In the genomic region with DNA sequence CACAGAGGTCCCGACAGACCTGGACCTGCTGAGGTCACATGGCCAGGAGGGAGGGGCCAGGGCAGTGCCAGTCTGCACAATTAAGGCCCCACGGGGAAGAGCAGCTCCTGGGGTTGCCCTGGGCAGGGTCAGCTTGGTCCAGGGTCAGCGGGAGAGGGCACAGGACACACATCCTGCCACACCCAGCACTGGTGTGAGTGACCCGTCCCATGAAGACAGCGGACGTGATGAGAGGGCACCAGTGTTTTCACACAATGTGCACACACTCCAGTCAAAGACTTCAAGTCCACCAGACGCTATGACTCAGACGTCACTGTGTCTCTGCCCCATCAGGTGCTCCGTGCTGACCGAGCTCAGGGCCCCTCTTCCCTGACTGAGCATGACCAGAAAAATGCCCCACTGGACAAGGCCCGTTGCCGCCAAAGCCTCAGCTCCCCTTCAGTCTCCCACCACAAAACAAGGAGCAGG, we compare ENCODE assay signal across 8 cellular contexts. TPM values are rescaled to one million over a fixed set of nuclear protein-coding genes. Genes with fewer than 3 reads are reported as not detected.
DNase-seq lines count a peak whose midpoint lies in the region; ATAC-seq, FAIRE-seq and TF ChIP-seq lines count a peak whose summit lies in the region.

No MANE protein-coding gene starts in this region.

- H3K4me1 Mint-ChIP-seq in activated naive CD4-positive, alpha-beta T cell treated with anti-CD3 and anti-CD28 coated beads for 36 hours (ENCODE audit: low read depth): peaks cover 45% of the 10 kb centered on the region
- H3K4me1 Mint-ChIP-seq in astrocyte (ENCODE audit: low read depth, unreplicated experiment): peaks cover 22% of the 10 kb centered on the region

- intact Hi-C loops in activated naive CD4-positive, alpha-beta T cell treated with anti-CD3 and anti-CD28 coated beads for 36 hours (cut with micrococcal nuclease): no loop called here
- intact Hi-C loops in left lung (cut with DNase I): no loop called here
- intact Hi-C loops in transverse colon (cut with DNase I; ENCODE audit: low total_unique reads): no loop called here

- peak; percentile 8 for TF ChIP-seq EP300 in transverse colon (IDR thresholded peaks at IDR 0.05; ENCODE audit: low read depth)

- H3K4me3 Mint-ChIP-seq in activated naive CD4-positive, alpha-beta T cell treated with anti-CD3 and anti-CD28 coated beads for 36 hours: no peak overlapping the region
- H3K4me3 Mint-ChIP-seq in astrocyte (ENCODE audit: unreplicated experiment): peak overlapping the region; percentile 75

- no peaks in the 10 kb centered on the region for H3K27me3 Mint-ChIP-seq in activated naive CD4-positive, alpha-beta T cell treated with anti-CD3 and anti-CD28 coated beads for 36 hours (ENCODE audit: low read depth)
- H3K27me3 Mint-ChIP-seq in astrocyte (ENCODE audit: low read depth, unreplicated experiment): no peaks in the 10 kb centered on the region

- in situ Hi-C loops in transverse colon (cut with MboI; ENCODE audit: low pct_ligation_motif_present in 1 of 4, low pct_unique_long_range_greater_than_20kb in 1 of 4, low sequenced_read_pairs in 3 of 4): no loop called here

- no peak for TF ChIP-seq CTCF in astrocyte (IDR thresholded peaks at IDR 0.05; ENCODE audit: insufficient read depth, low read depth, low read length)
- no peak for TF ChIP-seq CTCF in left lung (IDR thresholded peaks at IDR 0.05)
- TF ChIP-seq CTCF in transverse colon (IDR thresholded peaks at IDR 0.05): no peak

- peak overlapping the region; percentile 81 to 100 for H3K27ac Mint-ChIP-seq in activated naive CD4-positive, alpha-beta T cell treated with anti-CD3 and anti-CD28 coated beads, Interleukin-2, amount 50 U/mL, for 72 hours
- H3K27ac Mint-ChIP-seq in activated naive CD4-positive, alpha-beta T cell treated with anti-CD3 and anti-CD28 coated beads for 36 hours: no peak overlapping the region
- H3K27ac Mint-ChIP-seq in astrocyte (ENCODE audit: unreplicated experiment): peak overlapping the region; percentile 78

- H3K4me3 ChIP-seq in astrocyte (ENCODE audit: insufficient read depth, low read depth, low read length) (peak overlapping the region; percentile 15), left lung (no peak overlapping the region), transverse colon (no peak overlapping the region)

- H3K36me3 Mint-ChIP-seq in activated naive CD4-positive, alpha-beta T cell treated with anti-CD3 and anti-CD28 coated beads, Interleukin-2, amount 50 U/mL, for 72 hours: peaks cover 5 to 7% of the 10 kb centered on the region in 2 donors
- H3K36me3 Mint-ChIP-seq in activated naive CD4-positive, alpha-beta T cell treated with anti-CD3 and anti-CD28 coated beads for 36 hours (ENCODE audit: low read depth): peaks cover 3% of the 10 kb centered on the region
- no peaks in the 10 kb centered on the region for H3K36me3 Mint-ChIP-seq in astrocyte (ENCODE audit: low read depth, unreplicated experiment)

- no peak for DNase-seq in activated naive CD4-positive, alpha-beta T cell treated with anti-CD3 and anti-CD28 coated beads, Interleukin-2, amount 50 U/mL, for 72 hours (ENCODE audit: low spot score in 2 of 2)
- DNase-seq in activated naive CD4-positive, alpha-beta T cell treated with anti-CD3 and anti-CD28 coated beads for 36 hours: no peak
- DNase-seq in astrocyte (ENCODE audit: low read depth) (peak; percentile 76), left lung (peak in 1 of 2 donors; percentile 65), transverse colon (peak; percentile 60), NCI-H82 treated with DMSO at 0.1 percent for 48 hours (lab: John Stamatoyannopoulos, UW; ENCODE audit: unreplicated experiment) (no peak)

- no peaks in the 10 kb centered on the region for H3K9me3 Mint-ChIP-seq in activated naive CD4-positive, alpha-beta T cell treated with anti-CD3 and anti-CD28 coated beads, Interleukin-2, amount 50 U/mL, for 72 hours
- H3K9me3 Mint-ChIP-seq in activated naive CD4-positive, alpha-beta T cell treated with anti-CD3 and anti-CD28 coated beads for 36 hours: no peaks in the 10 kb centered on the region
- H3K9me3 Mint-ChIP-seq in astrocyte (ENCODE audit: unreplicated experiment): no peaks in the 10 kb centered on the region

- ATAC-seq in activated naive CD4-positive, alpha-beta T cell treated with anti-CD3 and anti-CD28 coated beads, Interleukin-2, amount 50 U/mL, for 72 hours: no peak
- ATAC-seq in left lung (peak; percentile 1), GM19467 (IDR thresholded peaks at IDR 0.05; ENCODE audit: unreplicated experiment) (no peak), HG03432 (IDR thresholded peaks at IDR 0.05; ENCODE audit: unreplicated experiment) (no peak)

- CTCF ChIA-PET in activated naive CD4-positive, alpha-beta T cell treated with anti-CD3 and anti-CD28 coated beads for 36 hours (lab: Charles Lee): no interaction called here

- WGBS in transverse colon (ENCODE audit: low coverage in 1 of 2), 2 donors: 52% methylated on average over 12 of the region's 12 CpGs; no CpG with 5 or more reads in 1 of the 2 donors

- peaks cover 78% of the 10 kb centered on the region for H4K20me1 ChIP-seq in astrocyte (ENCODE audit: insufficient read depth, low read length)

- H3K27ac ChIP-seq in astrocyte (ENCODE audit: low read depth, low read length) (peak overlapping the region; percentile 48), left lung (peak overlapping the region; percentile 35 to 51), transverse colon (peak overlapping the region; percentile 37 to 70 (median 60))

- no peak for TF ChIP-seq POLR2A in transverse colon (IDR thresholded peaks at IDR 0.05)

- H3K4me1 ChIP-seq in astrocyte (ENCODE audit: insufficient read depth, low read length): peaks cover 34% of the 10 kb centered on the region
- H3K4me1 ChIP-seq in left lung: peaks cover 43 to 55% of the 10 kb centered on the region in 2 donors
- peaks cover 40 to 52% (median 46%) of the 10 kb centered on the region in 4 donors for H3K4me1 ChIP-seq in transverse colon

- no peaks in the 10 kb centered on the region for H3K27me3 ChIP-seq in astrocyte (ENCODE audit: insufficient read depth, low read length)
- H3K27me3 ChIP-seq in left lung: no peaks in the 10 kb centered on the region
- no peaks in the 10 kb centered on the region for H3K27me3 ChIP-seq in transverse colon

- H3K36me3 ChIP-seq in astrocyte (ENCODE audit: insufficient read depth, low read length): no peaks in the 10 kb centered on the region
- H3K36me3 ChIP-seq in left lung: peaks cover 0 to 50% of the 10 kb centered on the region in 2 donors
- peaks cover 0 to 15% (median 7%) of the 10 kb centered on the region in 4 donors for H3K36me3 ChIP-seq in transverse colon

- no peak overlapping the region for H2AFZ ChIP-seq in astrocyte (ENCODE audit: low read depth, low read length)

- H3K9ac ChIP-seq in astrocyte (ENCODE audit: low read length): peak overlapping the region; percentile 51

- peaks cover 82% of the 10 kb centered on the region for H3K79me2 ChIP-seq in astrocyte (ENCODE audit: insufficient read depth, low read length)

- peak overlapping the region; percentile 70 for H3K4me2 ChIP-seq in astrocyte (ENCODE audit: low read length)

- FAIRE-seq in astrocyte (lab: Jason Lieb, UNC): no peak

- H3K9me3 ChIP-seq in astrocyte (ENCODE audit: insufficient read depth, low read depth, low read length): no peaks in the 10 kb centered on the region
- H3K9me3 ChIP-seq in left lung: no peaks in the 10 kb centered on the region
- H3K9me3 ChIP-seq in transverse colon: no peaks in the 10 kb centered on the region

RNA-seq across cellular contexts. Expression of a gene that starts 4.2 kb away (rescaled TPM):
- total RNA-seq in activated naive CD4-positive, alpha-beta T cell treated with anti-CD3 and anti-CD28 coated beads, Interleukin-2, amount 50 U/mL, for 72 hours: 100 to 1,000 TPM; 104 to 156 TPM
- total RNA-seq in activated naive CD4-positive, alpha-beta T cell treated with anti-CD3 and anti-CD28 coated beads for 36 hours: 100 to 1,000 TPM; 105 to 109 TPM
- 155 and 173 TPM in 2 replicates for total RNA-seq in astrocyte
- 100 to 1,000 TPM; 135 to 154 TPM for total RNA-seq in left lung
- 100 to 1,000 TPM; 226 to 676 (median 303) TPM for total RNA-seq in transverse colon

RNA-seq across cellular contexts. Expression of a gene that starts 4.6 kb away (rescaled TPM):
- not detected for total RNA-seq in activated naive CD4-positive, alpha-beta T cell treated with anti-CD3 and anti-CD28 coated beads, Interleukin-2, amount 50 U/mL, for 72 hours
- not detected for total RNA-seq in activated naive CD4-positive, alpha-beta T cell treated with anti-CD3 and anti-CD28 coated beads for 36 hours
- total RNA-seq in astrocyte (not detected in 2 replicates), left lung (not detected), transverse colon (not detected)

RNA-seq across cellular contexts. Expression of a gene that starts 9.7 kb away (rescaled TPM):
- 100 to 1,000 TPM; 187 to 254 TPM for total RNA-seq in activated naive CD4-positive, alpha-beta T cell treated with anti-CD3 and anti-CD28 coated beads, Interleukin-2, amount 50 U/mL, for 72 hours
- total RNA-seq in activated naive CD4-positive, alpha-beta T cell treated with anti-CD3 and anti-CD28 coated beads for 36 hours: 100 to 1,000 TPM; 104 TPM
- total RNA-seq in astrocyte: 781 and 819 TPM in 2 replicates
- total RNA-seq in left lung: 100 to 1,000 TPM; 250 to 259 TPM
- 10 to 100 TPM; 39.2 to 57.6 (median 48.2) TPM for total RNA-seq in transverse colon

RNA-seq across cellular contexts. Expression of a gene that starts 16.5 kb away (rescaled TPM):
- under 1 TPM; 0.07 to 0.19 TPM for total RNA-seq in activated naive CD4-positive, alpha-beta T cell treated with anti-CD3 and anti-CD28 coated beads, Interleukin-2, amount 50 U/mL, for 72 hours
- total RNA-seq in activated naive CD4-positive, alpha-beta T cell treated with anti-CD3 and anti-CD28 coated beads for 36 hours: under 1 TPM in 1 of 2 experiments, not detected in 1; 0.10 TPM
- 2.5 and 2.7 TPM in 2 replicates for total RNA-seq in astrocyte
- 1 to 10 TPM in 1 of 2 donors, not detected in 1; 2.7 TPM for total RNA-seq in left lung
- 1 to 10 TPM in 1 of 4 donors, not detected in 3; 1.6 TPM for total RNA-seq in transverse colon

RNA-seq across cellular contexts. Expression of a gene that starts 23.2 kb away (rescaled TPM):
- total RNA-seq in activated naive CD4-positive, alpha-beta T cell treated with anti-CD3 and anti-CD28 coated beads, Interleukin-2, amount 50 U/mL, for 72 hours: 100 to 1,000 TPM in 1 of 2 donors, 10 to 100 TPM in 1; 17.8 to 105 TPM
- 10 to 100 TPM; 24.4 to 30.1 TPM for total RNA-seq in activated naive CD4-positive, alpha-beta T cell treated with anti-CD3 and anti-CD28 coated beads for 36 hours
- 14.3 and 18.4 TPM in 2 replicates for total RNA-seq in astrocyte
- total RNA-seq in left lung: 10 to 100 TPM; 49.6 to 52.2 TPM
- total RNA-seq in transverse colon: 100 to 1,000 TPM in 1 of 4 donors, 10 to 100 TPM in 3; 47.1 to 128 (median 82.0) TPM

Comparison
In these comparisons a context has a peak if more than half of its experiments do, and no peak if none do; other contexts are left out.
1. DNase-seq: peak in astrocyte (single experiment) and transverse colon (single experiment); none in activated naive CD4-positive, alpha-beta T cell treated with anti-CD3 and anti-CD28 coated beads, Interleukin-2, amount 50 U/mL, for 72 hours (0 of 2), activated naive CD4-positive, alpha-beta T cell treated with anti-CD3 and anti-CD28 coated beads for 36 hours (single experiment) and NCI-H82 treated with DMSO at 0.1 percent for 48 hours (single experiment).
2. Peak in every context shown above with its lines, with median percentiles within 50 percentile points of each other: H3K27ac ChIP-seq.